ENCODE assay signal across 23 cellular contexts in the genomic region with DNA sequence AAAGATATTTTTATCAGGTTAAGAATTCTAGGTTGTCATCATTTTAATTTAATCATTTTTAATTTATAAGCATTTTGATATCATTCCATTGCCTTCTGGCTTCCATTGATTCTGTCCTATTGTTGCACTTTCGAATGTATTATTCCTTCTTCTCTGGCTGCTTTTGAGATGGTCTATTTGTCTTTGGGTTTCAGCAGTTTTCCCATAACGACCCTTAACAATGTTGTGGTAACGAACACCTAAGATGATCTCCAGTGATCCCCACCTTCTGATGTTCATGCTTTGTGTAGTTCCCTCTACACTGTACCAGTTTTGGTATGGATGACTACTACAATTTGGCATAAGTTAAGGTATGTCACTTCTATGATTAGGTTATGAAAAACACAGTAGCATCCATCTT.
"Had no signal": no experiment of that assay in that cellular context is flagged by ENCODE, and none has a peak within 500 bp of the region (broad histone marks: within the 10 kb centered on the region; RNA-seq: fewer than 3 reads in every experiment).

No MANE protein-coding gene starts in this region.

- ATAC-seq: esophagus mucosa, gastrocnemius medialis, heart right ventricle, left cardiac atrium, left lung, left ventricle myocardium superior, lower lobe of right lung, mucosa of descending colon had no signal

- DNase-seq: dermis blood vessel endothelial cell; dorsolateral prefrontal cortex; effector CD4-positive, alpha-beta T cell; effector memory CD4-positive, alpha-beta T cell; erythroblast; esophagus squamous epithelium; foreskin fibroblast; foreskin melanocyte; gastrocnemius medialis; glutamatergic neuron; head of caudate nucleus; heart right ventricle; hippocampal formation; left cardiac atrium; left lung; left ventricle myocardium superior; lower lobe of right lung; mesenchymal stem cell; mucosa of descending colon; naive B cell had no signal

- H3K9me3 ChIP-seq: esophagus squamous epithelium, gastrocnemius medialis, heart right ventricle, left lung, lower lobe of right lung, mucosa of descending colon had no signal

- H3K27me3 ChIP-seq: gastrocnemius medialis had no signal

- H3K4me1 ChIP-seq: esophagus squamous epithelium, gastrocnemius medialis, heart right ventricle, left lung, lower lobe of right lung had no signal

- H3K4me3 ChIP-seq: coronary artery, dorsolateral prefrontal cortex, esophagus squamous epithelium, gastrocnemius medialis, heart right ventricle, left lung, lower lobe of right lung, mucosa of descending colon had no signal

- H3K36me3 ChIP-seq: esophagus squamous epithelium, gastrocnemius medialis, heart right ventricle, left lung, lower lobe of right lung had no signal

- H3K27ac ChIP-seq: coronary artery, dorsolateral prefrontal cortex, epithelial cell of prostate, esophagus squamous epithelium, gastrocnemius medialis, heart right ventricle, left lung, lower lobe of right lung had no signal
